ENCODE assay signal across 10 cellular contexts in the genomic region with DNA sequence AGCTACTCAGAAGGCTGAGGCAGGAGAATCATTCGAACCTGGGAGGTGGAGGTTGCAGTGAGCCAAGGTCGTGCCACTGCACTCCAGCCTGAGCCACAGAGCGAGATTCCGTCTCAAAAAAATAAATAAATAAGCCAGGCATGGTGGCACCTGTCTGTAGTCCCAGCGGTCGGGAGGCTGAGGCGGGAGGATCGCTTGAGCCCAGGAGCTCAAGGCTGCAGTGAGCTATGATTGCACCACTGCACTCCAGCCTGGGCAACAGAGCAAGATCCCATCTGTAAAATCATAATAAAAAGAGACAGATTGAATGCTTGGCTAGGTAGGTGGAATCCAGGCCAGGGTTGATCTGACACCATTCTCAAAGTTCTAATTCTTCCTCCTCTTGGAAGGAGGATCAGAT. TPM values are rescaled to one million over a fixed set of nuclear protein-coding genes. Genes with fewer than 3 reads are reported as not detected.
DNase-seq lines count a peak whose midpoint lies in the region; ATAC-seq and TF ChIP-seq lines count a peak whose summit lies in the region.
"Not testable (repeated sequence)": the region's sequence is repeated elsewhere in the genome, so short reads cannot be mapped to it uniquely, and the experiment has no call there.
"Had no signal": no experiment of that assay in that cellular context is flagged by ENCODE, and none has a peak within 500 bp of the region (broad histone marks: within the 10 kb centered on the region; RNA-seq: fewer than 3 reads in every experiment).

No MANE protein-coding gene starts in this region.

- not testable (repeated sequence) for H3K9me3 ChIP-seq in Karpas-422 (ENCODE audit: low read length); endodermal cell (ENCODE audit: control insufficient read depth, low read length); neural progenitor cell (ENCODE audit: low read depth)

- TF ChIP-seq CTCF in CD14-positive monocyte (IDR thresholded peaks at IDR 0.05); WTC11 (IDR thresholded peaks at IDR 0.05); endodermal cell (conservative IDR thresholded peaks at IDR 0.05); neural progenitor cell (IDR thresholded peaks at IDR 0.05); type B pancreatic cell (conservative IDR thresholded peaks at IDR 0.05): not testable (repeated sequence)

- H3K9ac ChIP-seq in Karpas-422 (ENCODE audit: low read length); endodermal cell (ENCODE audit: extremely low read depth, low read length, poor library complexity, severe bottlenecking); neural progenitor cell: not testable (repeated sequence)

- CTCF ChIA-PET in WTC11 (lab: Charles Lee) = not testable (repeated sequence)

- DNase-seq in CD14-positive monocyte (ENCODE audit: low spot score); WTC11 (ENCODE audit: low spot score): not testable (repeated sequence)
- peak; percentile 4 for DNase-seq in Karpas-422
- peak; percentile 24 for DNase-seq in endodermal cell
- DNase-seq in neural progenitor cell (ENCODE audit: low spot score) = peak; percentile 0
- peak; percentile 34 for DNase-seq in type B pancreatic cell (ENCODE audit: extremely low spot score, unreplicated experiment)

- H3F3A ChIP-seq in neural progenitor cell (ENCODE audit: low read depth) = not testable (repeated sequence)

- intact Hi-C loops in CD14-positive monocyte (cut with micrococcal nuclease) = loop anchor here in 1 of 2 donors (10.0 kb wide), 1 partner anchor 332 kb away; no protein-coding TSS in a partner anchor

- not testable (repeated sequence) for H3K9me2 ChIP-seq in Karpas-422 (replicated peaks; ENCODE audit: insufficient read depth, low read length)

- not testable (repeated sequence) for H3K4me3 Mint-ChIP-seq in CD14-positive monocyte; WTC11; activated naive CD4-positive, alpha-beta T cell treated with anti-CD3 and anti-CD28 coated beads, Interleukin-2, amount 50 U/mL, for 24 hours; endodermal cell; neural progenitor cell; type B pancreatic cell

- WGBS in endodermal cell (ENCODE audit: insufficient coverage in 1 of 2, insufficient read length in 1 of 2), 2 experiments = 90 to 95% methylated on average over 8 of the region's 8 CpGs

- not testable (repeated sequence) for H3K4me2 ChIP-seq in Karpas-422 (ENCODE audit: low read depth, low read length, poor library complexity, severe bottlenecking); neural progenitor cell

- H3K9me3 Mint-ChIP-seq in CD14-positive monocyte; WTC11; activated naive CD4-positive, alpha-beta T cell treated with anti-CD3 and anti-CD28 coated beads, Interleukin-2, amount 50 U/mL, for 24 hours; endodermal cell; neural progenitor cell; type B pancreatic cell: not testable (repeated sequence)

- POLR2A ChIA-PET in WTC11 (lab: Charles Lee) = not testable (repeated sequence)

- H3K79me2 ChIP-seq in Karpas-422 (ENCODE audit: low read length); neural progenitor cell (ENCODE audit: low read depth): not testable (repeated sequence)

- H3K4me1 Mint-ChIP-seq in CD14-positive monocyte; WTC11; activated naive CD4-positive, alpha-beta T cell treated with anti-CD3 and anti-CD28 coated beads, Interleukin-2, amount 50 U/mL, for 24 hours; endodermal cell; neural progenitor cell; type B pancreatic cell (ENCODE audit: unreplicated experiment): not testable (repeated sequence)

- H3K36me3 Mint-ChIP-seq in CD14-positive monocyte (peaks cover 25 to 38% of the 10 kb centered on the region in 2 donors), WTC11 (peaks cover 19% of the 10 kb centered on the region)
- not testable (repeated sequence) for H3K36me3 Mint-ChIP-seq in activated naive CD4-positive, alpha-beta T cell treated with anti-CD3 and anti-CD28 coated beads, Interleukin-2, amount 50 U/mL, for 24 hours; endodermal cell (ENCODE audit: low read depth); neural progenitor cell; type B pancreatic cell

- not testable (repeated sequence) for H2AFZ ChIP-seq in Karpas-422 (ENCODE audit: low read length); neural progenitor cell (replicated peaks)

- not testable (repeated sequence) for H3K36me3 ChIP-seq in Karpas-422 (ENCODE audit: insufficient read depth, low read length); endodermal cell (ENCODE audit: control insufficient read depth, insufficient read depth, low read length); neural progenitor cell

- H3K27me3 Mint-ChIP-seq in CD14-positive monocyte (ENCODE audit: low read depth in 3 of 3); WTC11 (ENCODE audit: low read depth); activated naive CD4-positive, alpha-beta T cell treated with anti-CD3 and anti-CD28 coated beads, Interleukin-2, amount 50 U/mL, for 24 hours; endodermal cell (ENCODE audit: insufficient read depth); neural progenitor cell (ENCODE audit: insufficient read depth, low read depth); type B pancreatic cell: not testable (repeated sequence)

- not testable (repeated sequence) for H3K4me3 ChIP-seq in Karpas-422 (ENCODE audit: low read length); endodermal cell (ENCODE audit: low read length); neural progenitor cell

- ATAC-seq in WTC11 = not testable (repeated sequence)

- H3K27ac ChIP-seq in Karpas-422 (ENCODE audit: low read length); endodermal cell (ENCODE audit: low read depth, low read length); neural progenitor cell: not testable (repeated sequence)

- not testable (repeated sequence) for H3K27me3 ChIP-seq in Karpas-422 (ENCODE audit: low read length); endodermal cell (ENCODE audit: control insufficient read depth, insufficient read depth, low read length, poor library complexity, severe bottlenecking); neural progenitor cell

- H4K20me1 ChIP-seq in Karpas-422 (ENCODE audit: insufficient read depth, low read depth, low read length); neural progenitor cell (ENCODE audit: low read depth): not testable (repeated sequence)

- peak overlapping the region; percentile 65 to 92 (median 87) for H3K27ac Mint-ChIP-seq in CD14-positive monocyte
- not testable (repeated sequence) for H3K27ac Mint-ChIP-seq in WTC11, endodermal cell, neural progenitor cell, type B pancreatic cell
- H3K27ac Mint-ChIP-seq in activated naive CD4-positive, alpha-beta T cell treated with anti-CD3 and anti-CD28 coated beads, Interleukin-2, amount 50 U/mL, for 24 hours = peak overlapping the region; percentile 5

- H3K4me1 ChIP-seq in Karpas-422 (ENCODE audit: low read length); endodermal cell (ENCODE audit: control insufficient read depth, insufficient read depth, low read length): not testable (repeated sequence)
- peaks cover 11% of the 10 kb centered on the region for H3K4me1 ChIP-seq in neural progenitor cell

TF ChIP-seq in WTC11, 78 proteins besides CTCF, POLR2A, EP300 and RAD21:
- peak; percentile 91 for TF ChIP-seq ZNF121 (CRISPR knock-in tag; IDR thresholded peaks at IDR 0.05)
TF ChIP-seq in WTC11: peak in this region for 1; not testable (repeated sequence) for 77.

RNA-seq across cellular contexts. Expression of gene UPK3B, which starts 3.7 kb away (rescaled TPM):
- polyA plus RNA-seq in CD14-positive monocyte = not detected
- 0.26 TPM in 1 of 2 replicates, not detected in the other for total RNA-seq in Karpas-422 (2014; rRNA removed; shearing (Covaris generic); ENCODE audit: low replicate concordance)
- total RNA-seq in WTC11 (2021) (1.4 to 3.6 TPM (median 3.2 TPM) in 3 replicates), endodermal cell (1 to 10 TPM; 1.2 to 2.3 TPM), neural progenitor cell (ENCODE audit: low replicate concordance) (0.12 TPM in 1 of 2 replicates, not detected in the other), type B pancreatic cell (ENCODE audit: low replicate concordance) (10.7 and 11.2 TPM in 2 replicates)
- 0.39 TPM for polyA plus RNA-seq in endodermal cell (2013, experiment 1 of 2)
- polyA plus RNA-seq in endodermal cell (2013, experiment 2 of 2) = 0.66 TPM
- total RNA-seq: A673 had no signal

RNA-seq across cellular contexts. Expression of gene SPDYE16, which starts 36.5 kb away (rescaled TPM):
- not detected for polyA plus RNA-seq in CD14-positive monocyte
- not detected in 2 replicates for total RNA-seq in Karpas-422 (2014; rRNA removed; shearing (Covaris generic); ENCODE audit: low replicate concordance)
- total RNA-seq in WTC11 (2021) (not detected in 3 replicates), endodermal cell (under 1 TPM in 1 of 2 donors, not detected in 1; 0.37 TPM), neural progenitor cell (ENCODE audit: low replicate concordance) (0.28 TPM in 1 of 2 replicates, not detected in the other), type B pancreatic cell (ENCODE audit: low replicate concordance) (0.19 and 0.51 TPM in 2 replicates)
- not detected for polyA plus RNA-seq in endodermal cell (2013, experiment 1 of 2)
- not detected for polyA plus RNA-seq in endodermal cell (2013, experiment 2 of 2)
- total RNA-seq: H1, H9 had no signal
- polyA plus RNA-seq: H1 had no signal

RNA-seq across cellular contexts. Expression of gene DTX2, which starts 45.1 kb away (rescaled TPM):
- 10 to 100 TPM; 11.3 to 20.2 TPM for polyA plus RNA-seq in CD14-positive monocyte
- 17.0 and 26.5 TPM in 2 replicates for total RNA-seq in Karpas-422 (2014; rRNA removed; shearing (Covaris generic); ENCODE audit: low replicate concordance)
- 60.9 to 79.2 TPM (median 62.1 TPM) in 3 replicates for total RNA-seq in WTC11 (2021)
- total RNA-seq in endodermal cell = 10 to 100 TPM; 34.1 to 38.3 TPM
- 16.5 TPM for polyA plus RNA-seq in endodermal cell (2013, experiment 1 of 2)
- 18.1 TPM for polyA plus RNA-seq in endodermal cell (2013, experiment 2 of 2)
- 4.1 and 14.7 TPM in 2 replicates for total RNA-seq in neural progenitor cell (ENCODE audit: low replicate concordance)
- 30.1 and 30.6 TPM in 2 replicates for total RNA-seq in type B pancreatic cell (ENCODE audit: low replicate concordance)
